8 cellular contexts compared by ENCODE assay signal in the genomic region with DNA sequence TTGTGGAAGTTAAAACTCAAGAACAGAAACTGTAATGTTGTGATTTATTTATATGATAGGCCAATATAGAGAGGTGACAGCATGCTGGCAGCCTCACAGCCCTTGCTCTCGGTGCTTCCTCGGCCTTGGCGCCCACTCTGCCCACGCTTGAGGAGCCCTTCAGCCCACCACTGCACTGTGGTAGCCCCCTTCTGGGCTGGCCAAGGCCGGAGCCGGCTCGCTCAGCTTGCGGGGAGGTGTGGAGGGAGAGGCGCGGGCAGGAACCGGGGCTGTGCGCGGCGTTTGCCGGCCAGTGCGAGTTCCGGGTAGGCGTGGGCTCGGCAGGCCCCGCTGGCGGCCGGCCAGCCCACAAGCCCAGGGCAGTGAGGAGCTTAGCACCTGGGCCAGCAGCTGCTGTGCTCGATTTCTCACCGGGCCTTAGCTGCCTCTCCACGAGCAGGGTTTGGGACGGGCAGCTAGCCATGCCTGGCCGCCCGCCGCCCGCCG.
A peak's percentile ranks its signal among the peaks of the same experiment; 100 is the strongest.
DNase-seq lines count a peak whose midpoint lies in the region; ATAC-seq and TF ChIP-seq lines count a peak whose summit lies in the region.

No MANE protein-coding gene starts in this region.

- intact Hi-C loops in left cardiac atrium (cut with DNase I): no loop called here

- POLR2A ChIA-PET in activated CD8-positive, alpha-beta T cell treated with anti-CD3 and anti-CD28 coated beads, Interleukin-2, amount 10 ng/mL, durations not matched to agents 7 days and 5 days (lab: Charles Lee): no interaction called here

- DNase-seq in stimulated activated CD4-positive, alpha-beta T cell treated with anti-CD3 and anti-CD28 coated beads, Interleukin-15, amount 100 ng/mL, for 24 hours: peak; percentile 21
- DNase-seq in stimulated activated CD4-positive, alpha-beta T cell treated with anti-CD3 and anti-CD28 coated beads, Interleukin-12 subunit alpha, Interleukin-12 subunit beta, amount 100 ng/mL, for 4 hours: no peak
- DNase-seq in LHCN-M2 (ENCODE audit: low read depth) (peak; percentile 31), left cardiac atrium (peak; percentile 44), retinal pigment epithelial cell (ENCODE audit: low read depth) (no peak), tibial nerve (ENCODE audit: low spot score in 2 of 2) (no peak)
- no peak for DNase-seq in activated CD8-positive, alpha-beta T cell treated with anti-CD3 and anti-CD28 coated beads, Interleukin-2, amount 10 ng/mL, durations not matched to agents 7 days and 5 days

- CTCF ChIA-PET in activated CD8-positive, alpha-beta T cell treated with anti-CD3 and anti-CD28 coated beads, Interleukin-2, amount 10 ng/mL, durations not matched to agents 7 days and 5 days (lab: Charles Lee): interaction anchor here (0.6 to 1.7 kb wide), 2 partner anchors 25 to 43 kb away, joined by 3 read pairs; no protein-coding TSS in a partner anchor

- H3K9me3 ChIP-seq in tibial nerve: peaks cover 0 to 7% (median 0%) of the 10 kb centered on the region in 4 donors

- no peak for TF ChIP-seq POLR2A in tibial nerve (IDR thresholded peaks at IDR 0.05)

- no peak overlapping the region for H3K27ac ChIP-seq in tibial nerve

- H3K27me3 Mint-ChIP-seq in activated CD8-positive, alpha-beta T cell treated with anti-CD3 and anti-CD28 coated beads, Interleukin-2, amount 10 ng/mL, durations not matched to agents 7 days and 5 days (ENCODE audit: low read depth): peaks cover 62% of the 10 kb centered on the region

- H3K4me3 Mint-ChIP-seq in activated CD8-positive, alpha-beta T cell treated with anti-CD3 and anti-CD28 coated beads, Interleukin-2, amount 10 ng/mL, durations not matched to agents 7 days and 5 days: peak overlapping the region; percentile 7

- WGBS in tibial nerve, 2 donors: 0 to 2% methylated on average over 8 to 13 of the region's 31 CpGs

- peaks cover 1% of the 10 kb centered on the region for H3K36me3 Mint-ChIP-seq in activated CD8-positive, alpha-beta T cell treated with anti-CD3 and anti-CD28 coated beads, Interleukin-2, amount 10 ng/mL, durations not matched to agents 7 days and 5 days (ENCODE audit: low read depth)

- H3K36me3 ChIP-seq in tibial nerve: no peaks in the 10 kb centered on the region

- peaks cover 7% of the 10 kb centered on the region for H3K4me1 Mint-ChIP-seq in activated CD8-positive, alpha-beta T cell treated with anti-CD3 and anti-CD28 coated beads, Interleukin-2, amount 10 ng/mL, durations not matched to agents 7 days and 5 days (ENCODE audit: low read depth)

- peak overlapping the region; percentile 44 for H3K4me3 ChIP-seq in retinal pigment epithelial cell (ENCODE audit: low read length)
- H3K4me3 ChIP-seq in tibial nerve: peak overlapping the region in 2 of 4 donors; percentile 36 to 50

- TF ChIP-seq EP300 in tibial nerve (IDR thresholded peaks at IDR 0.05): no peak

- H3K27me3 ChIP-seq in tibial nerve: peaks cover 0 to 53% of the 10 kb centered on the region in 2 donors

- peaks cover 0 to 5% (median 0%) of the 10 kb centered on the region in 4 donors for H3K4me1 ChIP-seq in tibial nerve

- peak; percentile 61 for ATAC-seq in activated CD8-positive, alpha-beta T cell treated with anti-CD3 and anti-CD28 coated beads, Interleukin-2, amount 10 ng/mL, durations not matched to agents 7 days and 5 days
- ATAC-seq in left cardiac atrium: peak; percentile 84 to 85
- no peak for ATAC-seq in HG03565 (IDR thresholded peaks at IDR 0.05; ENCODE audit: unreplicated experiment)

- H3K27ac Mint-ChIP-seq in activated CD8-positive, alpha-beta T cell treated with anti-CD3 and anti-CD28 coated beads, Interleukin-2, amount 10 ng/mL, durations not matched to agents 7 days and 5 days: no peak overlapping the region

- no peak for TF ChIP-seq CTCF in retinal pigment epithelial cell (conservative IDR thresholded peaks at IDR 0.05; ENCODE audit: low read depth, low read length)
- TF ChIP-seq CTCF in tibial nerve (IDR thresholded peaks at IDR 0.05): no peak

- H3K9me3 Mint-ChIP-seq in activated CD8-positive, alpha-beta T cell treated with anti-CD3 and anti-CD28 coated beads, Interleukin-2, amount 10 ng/mL, durations not matched to agents 7 days and 5 days (ENCODE audit: insufficient read depth): peaks cover 3% of the 10 kb centered on the region

Comparison
In these comparisons a context has a peak if more than half of its experiments do, and no peak if none do; other contexts are left out.
1. DNase-seq: peak in stimulated activated CD4-positive, alpha-beta T cell treated with anti-CD3 and anti-CD28 coated beads, Interleukin-15, amount 100 ng/mL, for 24 hours (single experiment), LHCN-M2 (single experiment) and left cardiac atrium (single experiment); none in stimulated activated CD4-positive, alpha-beta T cell treated with anti-CD3 and anti-CD28 coated beads, Interleukin-12 subunit alpha, Interleukin-12 subunit beta, amount 100 ng/mL, for 4 hours (single experiment), activated CD8-positive, alpha-beta T cell treated with anti-CD3 and anti-CD28 coated beads, Interleukin-2, amount 10 ng/mL, durations not matched to agents 7 days and 5 days (single experiment), retinal pigment epithelial cell (single experiment) and tibial nerve (0 of 2).